In the genomic region with DNA sequence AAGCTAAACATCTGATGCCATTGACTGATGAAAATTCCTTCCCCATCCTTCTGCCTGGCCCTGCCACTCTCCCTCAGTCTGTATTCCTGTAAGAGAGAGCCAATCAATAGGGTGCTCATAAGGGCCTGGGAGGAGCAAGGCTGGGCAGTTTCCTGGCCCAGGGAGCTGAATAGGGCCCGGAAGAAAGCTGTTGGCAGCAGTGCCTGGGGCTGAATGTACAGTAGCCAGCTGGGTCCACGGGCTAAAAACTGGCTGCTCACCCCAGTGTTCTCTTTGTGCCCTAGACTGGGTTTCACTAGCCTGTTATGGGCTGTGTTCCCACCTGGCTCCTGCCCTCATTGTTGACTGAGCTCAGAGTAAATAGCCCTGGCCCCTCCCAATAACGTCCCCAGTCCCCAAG, we compare ENCODE assay signal across 19 cellular contexts. TPM values are rescaled to one million over a fixed set of nuclear protein-coding genes. Genes with fewer than 3 reads are reported as not detected.
DNase-seq lines count a peak whose midpoint lies in the region; ATAC-seq and TF ChIP-seq lines count a peak whose summit lies in the region.
"Had no signal": no experiment of that assay in that cellular context is flagged by ENCODE, and none has a peak within 500 bp of the region (broad histone marks: within the 10 kb centered on the region; RNA-seq: fewer than 3 reads in every experiment).

No MANE protein-coding gene starts in this region.

- H3K4me1 ChIP-seq in RWPE2 (ENCODE audit: insufficient read depth, poor library complexity, severe bottlenecking) (no peaks in the 10 kb centered on the region), mucosa of rectum (ENCODE audit: control insufficient read depth in 2 of 2, insufficient read depth in 2 of 2, low read length in 2 of 2) (peaks cover 26 to 45% of the 10 kb centered on the region in 2 donors)
- H3K4me1 ChIP-seq: HAP-1 had no signal

- TF ChIP-seq CTCF in RWPE2 (IDR thresholded peaks at IDR 0.05; ENCODE audit: poor library complexity, severe bottlenecking) = no peak

- H3K9ac ChIP-seq in mucosa of rectum (ENCODE audit: low read depth in 1 of 2, low read length in 2 of 2) = no peak overlapping the region

- H3K9me3 ChIP-seq in RWPE2 (ENCODE audit: severe bottlenecking) (no peaks in the 10 kb centered on the region), mucosa of rectum (ENCODE audit: control insufficient read depth in 2 of 2, low read length in 2 of 2) (no peaks in the 10 kb centered on the region)
- H3K9me3 ChIP-seq: esophagus muscularis mucosa, HAP-1, neutrophil, testis had no signal

- ATAC-seq in RWPE2 (ENCODE audit: low read depth) = no peak
- ATAC-seq in GM18520 (IDR thresholded peaks at IDR 0.05; ENCODE audit: unreplicated experiment) = no peak
- ATAC-seq: Panc1 had no signal

- no peak overlapping the region for H3K27ac ChIP-seq in RWPE2 (ENCODE audit: poor library complexity, severe bottlenecking)
- H3K27ac ChIP-seq in mucosa of rectum (ENCODE audit: low read depth in 2 of 2, low read length in 2 of 2) = peak overlapping the region; percentile 32 to 76
- H3K27ac ChIP-seq: esophagus muscularis mucosa, neutrophil, testis had no signal

- H3K4me3 ChIP-seq in RWPE2 (ENCODE audit: severe bottlenecking) (no peak overlapping the region), mucosa of rectum (ENCODE audit: low read length in 2 of 2) (no peak overlapping the region)
- H3K4me3 ChIP-seq: esophagus muscularis mucosa, HAP-1, testis had no signal

- DNase-seq in DMS153 (lab: John Stamatoyannopoulos, UW) = peak; percentile 86
- peak; percentile 71 for DNase-seq in NCI-H1092 (lab: John Stamatoyannopoulos, UW)
- peak; percentile 52 for DNase-seq in RWPE2 (ENCODE audit: low spot score)
- no peak for DNase-seq in KBM-7
- DNase-seq in occipital lobe (lab: John Stamatoyannopoulos, UW) = no peak
- no peak for DNase-seq in NCI-H2171 treated with DMSO at 0.1 percent for 48 hours (lab: John Stamatoyannopoulos, UW)
- DNase-seq: activated CD4-positive, alpha-beta memory T cell treated with anti-CD3 and anti-CD28 coated beads for 36 hours; activated naive CD8-positive, alpha-beta T cell treated with anti-CD3 and anti-CD28 coated beads, Interleukin-2, amount 10 ng/mL, durations not matched to agents 7 days and 5 days; mesendoderm; stimulated activated CD4-positive, alpha-beta T cell treated with anti-CD3 and anti-CD28 coated beads, Interleukin-4, amount 100 ng/mL, for 1 hour; testis had no signal

- H3K36me3 ChIP-seq in RWPE2 (ENCODE audit: low read depth) (no peaks in the 10 kb centered on the region), mucosa of rectum (ENCODE audit: control insufficient read depth in 2 of 2, insufficient read depth in 2 of 2, low read length in 2 of 2) (no peaks in the 10 kb centered on the region)
- H3K36me3 ChIP-seq: esophagus muscularis mucosa, HAP-1, neutrophil had no signal

- in situ Hi-C loops in KBM-7 (cut with MboI; ENCODE audit: low pct_unique_long_range_greater_than_20kb, low sequenced_read_pairs) = no loop called here

- H3K27me3 ChIP-seq in RWPE2 (ENCODE audit: insufficient read depth, poor library complexity, severe bottlenecking) (peaks cover 82% of the 10 kb centered on the region), mucosa of rectum (ENCODE audit: control insufficient read depth in 2 of 2, insufficient read depth in 2 of 2, low read length in 2 of 2) (no peaks in the 10 kb centered on the region)
- H3K27me3 ChIP-seq: testis had no signal

RNA-seq across cellular contexts. Expression of gene WFDC2, which starts 1.7 kb away (rescaled TPM):
- total RNA-seq in occipital lobe = 3.4 TPM
- total RNA-seq: activated naive CD8-positive, alpha-beta T cell treated with anti-CD3 and anti-CD28 coated beads, Interleukin-2, amount 10 ng/mL, durations not matched to agents 7 days and 5 days; dermis microvascular lymphatic vessel endothelial cell; NCI-H460 had no signal

RNA-seq across cellular contexts. Expression of gene SPINT3, which starts 47.6 kb away (rescaled TPM):
- total RNA-seq in occipital lobe = not detected
- total RNA-seq: activated CD4-positive, alpha-beta memory T cell treated with anti-CD3 and anti-CD28 coated beads for 36 hours; activated naive CD8-positive, alpha-beta T cell treated with anti-CD3 and anti-CD28 coated beads, Interleukin-2, amount 10 ng/mL, durations not matched to agents 7 days and 5 days; dermis microvascular lymphatic vessel endothelial cell; esophagus muscularis mucosa; NCI-H460; testis had no signal

RNA-seq across cellular contexts. Expression of gene PIGT, which starts 51.9 kb away (rescaled TPM):
- 12.0 TPM for total RNA-seq in occipital lobe

RNA-seq across cellular contexts. Expression of gene DBNDD2, which starts 59.8 kb away (rescaled TPM):
- total RNA-seq in occipital lobe = 5.9 TPM

Comparison
In these comparisons a context has a peak if more than half of its experiments do, and no peak if none do; other contexts are left out.
1. DNase-seq: peak in DMS153 (single experiment), NCI-H1092 (single experiment) and RWPE2 (single experiment); none in KBM-7 (single experiment), occipital lobe (single experiment) and NCI-H2171 treated with DMSO at 0.1 percent for 48 hours (single experiment).